8 cellular contexts compared by ENCODE assay signal in the genomic region with DNA sequence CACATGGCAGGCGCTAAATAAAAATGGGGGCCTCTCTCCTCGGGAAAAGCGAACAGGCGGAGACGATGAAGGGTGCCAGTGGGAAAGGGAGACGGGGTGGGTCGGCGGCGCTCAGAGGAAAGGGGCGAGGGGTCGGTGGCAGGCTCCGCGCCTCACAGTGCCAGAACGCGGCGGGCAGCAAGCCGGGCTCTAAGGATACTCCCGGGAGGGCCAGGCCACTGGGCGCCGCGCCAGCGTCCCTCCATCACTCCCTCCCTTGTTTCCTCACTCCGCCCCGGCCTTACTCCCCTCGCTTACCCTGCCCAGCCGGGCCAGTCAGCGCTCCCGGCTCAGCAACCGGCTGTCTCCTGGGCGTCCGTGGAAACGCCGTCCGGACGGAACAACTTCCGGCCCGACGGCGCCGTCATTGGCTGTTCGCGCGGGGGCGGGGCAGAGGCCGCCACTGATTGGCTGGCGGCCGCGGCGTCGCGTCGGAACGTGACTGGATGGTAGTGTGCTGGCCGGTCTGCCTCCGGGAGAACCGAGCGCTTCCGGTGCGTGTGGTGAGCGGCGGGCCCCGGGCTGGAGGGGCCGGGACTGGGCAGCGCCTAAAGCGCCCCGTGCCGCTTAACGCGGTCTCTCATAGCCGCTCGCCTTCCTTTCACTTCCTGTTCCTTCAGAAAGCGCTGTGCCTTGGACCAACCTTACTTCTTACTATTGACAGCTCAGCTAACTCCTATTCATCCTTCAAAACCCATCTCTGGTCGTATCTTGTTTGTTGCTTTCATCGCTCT. TPM values are rescaled to one million over a fixed set of nuclear protein-coding genes. Genes with fewer than 3 reads are reported as not detected.
DNase-seq lines count a peak whose midpoint lies in the region; ATAC-seq and TF ChIP-seq lines count a peak whose summit lies in the region.

Gene WDR25 (plus strand): TSS at position 523 of the 773 bp plus-strand sequence.

- ATAC-seq in HG03432 (IDR thresholded peaks at IDR 0.05; ENCODE audit: unreplicated experiment): peak; percentile 81

- DNase-seq in AML-193 (lab: John Stamatoyannopoulos, UW) (peak; percentile 85 to 89), NCI-H460 (ENCODE audit: extremely low read depth, low read depth) (peak; percentile 94), cerebellar nuclear complex (lab: John Stamatoyannopoulos, UW) (peak; percentile 47 to 51), kidney glomerular epithelial cell (lab: John Stamatoyannopoulos, UW) (peak; percentile 83)
- peak; percentile 95 for DNase-seq in activated CD4-positive, CD25-positive, alpha-beta regulatory T cell treated with anti-CD3 and anti-CD28 coated beads, Interleukin-2, amount 50 U/mL, for 72 hours
- DNase-seq in stimulated activated CD4-positive, alpha-beta T cell treated with anti-CD3 and anti-CD28 coated beads, Interleukin-15, amount 100 ng/mL, for 48 hours (ENCODE audit: low read depth in 2 of 2): peak; percentile 84 to 94

- TF ChIP-seq POLR2A in GM19193 (IDR thresholded peaks at IDR 0.05; ENCODE audit: extremely low read depth, insufficient read depth, insufficient read length): peak; percentile 84

RNA-seq across cellular contexts. Expression of gene WDR25, which starts in this region (rescaled TPM):
- 42.9 and 50.7 TPM in 2 replicates for total RNA-seq in NCI-H460 (2014; rRNA removed; shearing (Covaris generic))
- polyA plus RNA-seq in NCI-H460 (2014; cell fraction: nucleus; rRNA removed): 13.6 and 13.8 TPM in 2 replicates

Comparison
In these comparisons a context has a peak if more than half of its experiments do, and no peak if none do; other contexts are left out.
1. Peak in every context shown above with its lines: DNase-seq and ATAC-seq.